ENCODE assay signal across 1 cellular context in the genomic region with DNA sequence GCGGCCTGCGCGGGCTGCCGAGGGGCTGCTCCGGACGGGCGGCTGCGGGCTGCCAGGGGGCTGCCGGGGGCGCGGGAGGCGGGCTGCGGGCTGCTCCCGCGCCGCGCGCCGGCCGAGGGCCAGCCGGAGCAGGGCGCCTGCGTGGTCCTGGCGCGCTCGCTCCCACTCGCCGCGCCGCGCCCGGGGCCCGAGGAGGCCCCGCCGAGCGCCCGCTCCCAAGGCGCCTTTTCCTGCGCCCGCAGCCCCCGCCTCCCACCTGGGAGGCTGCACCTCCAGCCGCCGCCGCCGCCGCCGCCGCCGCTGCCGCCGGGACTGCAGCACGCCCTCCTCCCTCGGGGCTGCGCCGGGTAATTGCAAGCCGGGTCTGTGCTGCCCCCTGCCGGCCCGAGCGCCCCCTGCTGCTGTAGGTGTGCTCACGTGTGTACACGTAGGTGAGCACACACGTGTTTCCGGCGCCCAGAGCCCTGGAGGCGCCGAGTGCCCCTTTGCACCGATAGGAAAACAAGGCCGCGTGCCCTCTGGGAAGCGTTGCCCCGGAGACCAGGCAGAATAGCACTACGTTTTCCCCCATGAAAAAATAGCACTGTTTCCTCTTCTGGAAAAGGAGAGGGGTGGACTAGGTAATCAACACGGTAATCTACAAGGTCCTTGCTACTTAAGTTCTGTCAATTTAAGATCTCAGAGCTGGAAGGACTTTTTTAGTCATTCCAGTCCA.
TF ChIP-seq lines count a peak whose summit lies in the region.

A gene (minus strand): TSS at position 326 of the 715 bp plus-strand sequence. CDS start 613 bp downstream, outside the sequence.

TF ChIP-seq in GM12878, 131 proteins besides CTCF, POLR2A, EP300 and RAD21 (continued from another document):
- TF ChIP-seq, protein P1, sequence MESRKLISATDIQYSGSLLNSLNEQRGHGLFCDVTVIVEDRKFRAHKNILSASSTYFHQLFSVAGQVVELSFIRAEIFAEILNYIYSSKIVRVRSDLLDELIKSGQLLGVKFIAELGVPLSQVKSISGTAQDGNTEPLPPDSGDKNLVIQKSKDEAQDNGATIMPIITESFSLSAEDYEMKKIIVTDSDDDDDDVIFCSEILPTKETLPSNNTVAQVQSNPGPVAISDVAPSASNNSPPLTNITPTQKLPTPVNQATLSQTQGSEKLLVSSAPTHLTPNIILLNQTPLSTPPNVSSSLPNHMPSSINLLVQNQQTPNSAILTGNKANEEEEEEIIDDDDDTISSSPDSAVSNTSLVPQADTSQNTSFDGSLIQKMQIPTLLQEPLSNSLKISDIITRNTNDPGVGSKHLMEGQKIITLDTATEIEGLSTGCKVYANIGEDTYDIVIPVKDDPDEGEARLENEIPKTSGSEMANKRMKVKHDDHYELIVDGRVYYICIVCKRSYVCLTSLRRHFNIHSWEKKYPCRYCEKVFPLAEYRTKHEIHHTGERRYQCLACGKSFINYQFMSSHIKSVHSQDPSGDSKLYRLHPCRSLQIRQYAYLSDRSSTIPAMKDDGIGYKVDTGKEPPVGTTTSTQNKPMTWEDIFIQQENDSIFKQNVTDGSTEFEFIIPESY (IDR thresholded peaks at IDR 0.05): no peak
- no peak for TF ChIP-seq ZNF217 (IDR thresholded peaks at IDR 0.05)
- TF ChIP-seq YBX1 (IDR thresholded peaks at IDR 0.05): no peak
- TF ChIP-seq, protein P2, sequence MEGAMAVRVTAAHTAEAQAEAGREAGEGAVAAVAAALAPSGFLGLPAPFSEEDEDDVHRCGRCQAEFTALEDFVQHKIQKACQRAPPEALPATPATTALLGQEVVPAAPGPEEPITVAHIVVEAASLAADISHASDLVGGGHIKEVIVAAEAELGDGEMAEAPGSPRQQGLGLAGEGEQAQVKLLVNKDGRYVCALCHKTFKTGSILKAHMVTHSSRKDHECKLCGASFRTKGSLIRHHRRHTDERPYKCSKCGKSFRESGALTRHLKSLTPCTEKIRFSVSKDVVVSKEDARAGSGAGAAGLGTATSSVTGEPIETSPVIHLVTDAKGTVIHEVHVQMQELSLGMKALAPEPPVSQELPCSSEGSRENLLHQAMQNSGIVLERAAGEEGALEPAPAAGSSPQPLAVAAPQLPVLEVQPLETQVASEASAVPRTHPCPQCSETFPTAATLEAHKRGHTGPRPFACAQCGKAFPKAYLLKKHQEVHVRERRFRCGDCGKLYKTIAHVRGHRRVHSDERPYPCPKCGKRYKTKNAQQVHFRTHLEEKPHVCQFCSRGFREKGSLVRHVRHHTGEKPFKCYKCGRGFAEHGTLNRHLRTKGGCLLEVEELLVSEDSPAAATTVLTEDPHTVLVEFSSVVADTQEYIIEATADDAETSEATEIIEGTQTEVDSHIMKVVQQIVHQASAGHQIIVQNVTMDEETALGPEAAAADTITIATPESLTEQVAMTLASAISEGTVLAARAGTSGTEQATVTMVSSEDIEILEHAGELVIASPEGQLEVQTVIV (IDR thresholded peaks at IDR 0.05; ENCODE audit: borderline replicate concordance, partially characterized antibody): no peak
- TF ChIP-seq DPF2 (IDR thresholded peaks at IDR 0.05): peak; percentile 54; the same call in 1 of the 2 replicates
- no peak for TF ChIP-seq CBX3 (IDR thresholded peaks at IDR 0.05; ENCODE audit: borderline replicate concordance, low read depth)
- TF ChIP-seq JUND (IDR thresholded peaks at IDR 0.05; ENCODE audit: low read depth, low read length): no peak
- TF ChIP-seq BCL11A (IDR thresholded peaks at IDR 0.05; ENCODE audit: low read depth, low read length): no peak
- TF ChIP-seq KLF5 (IDR thresholded peaks at IDR 0.05; ENCODE audit: partially characterized antibody): no peak
- TF ChIP-seq, protein P3, sequence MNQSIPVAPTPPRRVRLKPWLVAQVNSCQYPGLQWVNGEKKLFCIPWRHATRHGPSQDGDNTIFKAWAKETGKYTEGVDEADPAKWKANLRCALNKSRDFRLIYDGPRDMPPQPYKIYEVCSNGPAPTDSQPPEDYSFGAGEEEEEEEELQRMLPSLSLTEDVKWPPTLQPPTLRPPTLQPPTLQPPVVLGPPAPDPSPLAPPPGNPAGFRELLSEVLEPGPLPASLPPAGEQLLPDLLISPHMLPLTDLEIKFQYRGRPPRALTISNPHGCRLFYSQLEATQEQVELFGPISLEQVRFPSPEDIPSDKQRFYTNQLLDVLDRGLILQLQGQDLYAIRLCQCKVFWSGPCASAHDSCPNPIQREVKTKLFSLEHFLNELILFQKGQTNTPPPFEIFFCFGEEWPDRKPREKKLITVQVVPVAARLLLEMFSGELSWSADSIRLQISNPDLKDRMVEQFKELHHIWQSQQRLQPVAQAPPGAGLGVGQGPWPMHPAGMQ (IDR thresholded peaks at IDR 0.05; ENCODE audit: borderline replicate concordance): no peak
- TF ChIP-seq HDAC6 (IDR thresholded peaks at IDR 0.05; ENCODE audit: unreplicated experiment): no peak
- no peak for TF ChIP-seq ZBED1 (IDR thresholded peaks at IDR 0.05; ENCODE audit: borderline replicate concordance)
- TF ChIP-seq ZNF24 (IDR thresholded peaks at IDR 0.05): no peak
- TF ChIP-seq YY1 (IDR thresholded peaks at IDR 0.05; ENCODE audit: low read depth, low read length): peak; percentile 58; the same call in 1 of the 2 replicates
- TF ChIP-seq NR2F1 (conservative IDR thresholded peaks at IDR 0.05): peak; percentile 23; the same call in 1 of the 2 replicates
- TF ChIP-seq ZNF622 (IDR thresholded peaks at IDR 0.05): no peak
- no peak for TF ChIP-seq NFYA (IDR thresholded peaks at IDR 0.05; ENCODE audit: borderline replicate concordance, low read depth, low read length)
- no peak for TF ChIP-seq SIX5 (IDR thresholded peaks at IDR 0.05; ENCODE audit: low read depth, low read length, severe bottlenecking)
- TF ChIP-seq RCOR1 (conservative IDR thresholded peaks at IDR 0.05; ENCODE audit: low read depth, low read length): 0 out of 2 replicates have a peak, but pooled peaks have one; percentile 44
- TF ChIP-seq ASH2L (IDR thresholded peaks at IDR 0.05; ENCODE audit: borderline replicate concordance, low read depth): no peak
- TF ChIP-seq ZNF274 (IDR thresholded peaks at IDR 0.05; ENCODE audit: insufficient read depth, insufficient read length): no peak
- no peak for TF ChIP-seq MEF2A (IDR thresholded peaks at IDR 0.05; ENCODE audit: insufficient read depth, low read depth, low read length)
- TF ChIP-seq BACH1 (IDR thresholded peaks at IDR 0.05; ENCODE audit: borderline replicate concordance): peak; percentile 64
- TF ChIP-seq MTA3 (IDR thresholded peaks at IDR 0.05; ENCODE audit: borderline replicate concordance, low read length): no peak
- TF ChIP-seq POU2F2 (IDR thresholded peaks at IDR 0.05; ENCODE audit: borderline replicate concordance, low read depth, low read length): 0 out of 3 replicates have a peak, but pooled peaks have one; percentile 18
- peak; percentile 89 for TF ChIP-seq CREM (IDR thresholded peaks at IDR 0.05; ENCODE audit: low read depth)
- no peak for TF ChIP-seq BRCA1 (IDR thresholded peaks at IDR 0.05; ENCODE audit: low read depth, low read length)
- no peak for TF ChIP-seq BMI1 (IDR thresholded peaks at IDR 0.05; ENCODE audit: borderline replicate concordance)
- TF ChIP-seq, protein P4, sequence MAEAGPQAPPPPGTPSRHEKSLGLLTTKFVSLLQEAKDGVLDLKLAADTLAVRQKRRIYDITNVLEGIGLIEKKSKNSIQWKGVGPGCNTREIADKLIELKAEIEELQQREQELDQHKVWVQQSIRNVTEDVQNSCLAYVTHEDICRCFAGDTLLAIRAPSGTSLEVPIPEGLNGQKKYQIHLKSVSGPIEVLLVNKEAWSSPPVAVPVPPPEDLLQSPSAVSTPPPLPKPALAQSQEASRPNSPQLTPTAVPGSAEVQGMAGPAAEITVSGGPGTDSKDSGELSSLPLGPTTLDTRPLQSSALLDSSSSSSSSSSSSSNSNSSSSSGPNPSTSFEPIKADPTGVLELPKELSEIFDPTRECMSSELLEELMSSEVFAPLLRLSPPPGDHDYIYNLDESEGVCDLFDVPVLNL (IDR thresholded peaks at IDR 0.05; ENCODE audit: low read depth, low read length): no peak
- TF ChIP-seq NFXL1 (IDR thresholded peaks at IDR 0.05; ENCODE audit: borderline replicate concordance): no peak
- TF ChIP-seq KDM1A (IDR thresholded peaks at IDR 0.05; ENCODE audit: borderline replicate concordance): no peak
- TF ChIP-seq BHLHE40 (IDR thresholded peaks at IDR 0.05; ENCODE audit: borderline replicate concordance in 1 of 2, low read depth in 2 of 2, low read length in 1 of 2): peak; percentile 99 to 100
- no peak for TF ChIP-seq FOXM1 (IDR thresholded peaks at IDR 0.05; ENCODE audit: low read depth, low read length)
- TF ChIP-seq, protein P5, sequence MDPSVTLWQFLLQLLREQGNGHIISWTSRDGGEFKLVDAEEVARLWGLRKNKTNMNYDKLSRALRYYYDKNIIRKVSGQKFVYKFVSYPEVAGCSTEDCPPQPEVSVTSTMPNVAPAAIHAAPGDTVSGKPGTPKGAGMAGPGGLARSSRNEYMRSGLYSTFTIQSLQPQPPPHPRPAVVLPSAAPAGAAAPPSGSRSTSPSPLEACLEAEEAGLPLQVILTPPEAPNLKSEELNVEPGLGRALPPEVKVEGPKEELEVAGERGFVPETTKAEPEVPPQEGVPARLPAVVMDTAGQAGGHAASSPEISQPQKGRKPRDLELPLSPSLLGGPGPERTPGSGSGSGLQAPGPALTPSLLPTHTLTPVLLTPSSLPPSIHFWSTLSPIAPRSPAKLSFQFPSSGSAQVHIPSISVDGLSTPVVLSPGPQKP (IDR thresholded peaks at IDR 0.05; ENCODE audit: low read depth, low read length): no peak
- TF ChIP-seq NBN (IDR thresholded peaks at IDR 0.05): no peak
- no peak for TF ChIP-seq CBFB (IDR thresholded peaks at IDR 0.05; ENCODE audit: low read depth)
TF ChIP-seq in GM12878: peak in this region for 32.
